Comparison of ENCODE assay signal across 15 cellular contexts in the genomic region with DNA sequence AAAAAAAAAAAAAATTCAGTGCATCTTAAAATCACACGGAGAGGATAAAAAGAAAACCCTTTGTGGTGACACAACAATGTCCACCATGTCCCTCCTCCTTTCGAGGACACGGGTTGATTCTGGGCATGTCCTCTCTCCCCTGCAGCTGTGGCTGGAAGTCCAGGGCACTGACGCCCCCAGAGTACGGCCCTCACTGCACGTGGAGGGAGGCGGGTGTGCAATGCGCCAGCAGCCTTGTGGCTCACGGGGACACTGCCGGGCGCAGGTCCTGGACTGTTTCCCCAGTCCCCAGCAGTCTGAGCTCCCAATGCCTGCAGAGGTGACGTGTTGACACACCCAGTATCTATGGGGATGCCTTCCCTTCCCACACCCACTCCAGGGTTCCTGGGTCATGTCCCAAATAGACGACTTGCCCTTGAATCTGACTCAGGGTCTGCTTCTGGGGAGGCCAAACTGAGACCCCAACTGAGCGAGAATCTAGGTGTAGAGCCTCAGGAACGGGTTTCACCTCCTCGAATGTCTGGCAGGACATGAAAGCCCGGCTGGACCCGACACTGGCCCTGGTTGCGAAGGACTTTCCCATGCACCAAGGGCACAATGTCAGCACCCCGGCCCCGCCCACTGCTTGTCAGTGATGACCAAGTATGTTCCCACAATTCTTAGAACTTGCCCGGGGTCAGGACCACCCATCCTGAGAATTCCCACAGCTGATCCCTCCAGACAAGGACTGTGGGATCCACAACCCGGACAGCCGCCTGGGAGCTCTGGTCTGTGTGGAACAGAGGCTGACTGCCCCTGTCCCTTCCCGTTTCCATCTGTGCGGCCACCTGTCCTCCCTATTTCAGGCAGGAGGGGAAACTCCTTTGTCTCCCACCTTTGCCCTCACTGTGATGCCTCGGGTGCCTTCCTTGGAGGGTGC.
A peak's percentile ranks its signal among the peaks of the same experiment; 100 is the strongest.
DNase-seq lines count a peak whose midpoint lies in the region; ATAC-seq, FAIRE-seq and TF ChIP-seq lines count a peak whose summit lies in the region.
"Had no signal": no experiment of that assay in that cellular context is flagged by ENCODE, and none has a peak within 500 bp of the region (broad histone marks: within the 10 kb centered on the region; RNA-seq: fewer than 3 reads in every experiment).

No MANE protein-coding gene starts in this region.

- TF ChIP-seq CTCF in right atrium auricular region (IDR thresholded peaks at IDR 0.05), result no peak

- H3K36me3 ChIP-seq in right atrium auricular region, result no peaks in the 10 kb centered on the region
- H3K36me3 ChIP-seq in neuronal stem cell (replicated peaks in 1 of 2; ENCODE audit: control insufficient read depth in 2 of 2, insufficient read depth in 2 of 2, low read length in 2 of 2), result no peaks in the 10 kb centered on the region
- H3K36me3 ChIP-seq: BLaER1 treated with 17β-estradiol and CSF1 and Interleukin-3, amounts not matched to agents 10 nM and 100 nM had no signal

- no peak overlapping the region for H2BK5ac ChIP-seq in neuronal stem cell (ENCODE audit: low read length)

- H3K9ac ChIP-seq in neuronal stem cell (ENCODE audit: low read depth, low read length, poor library complexity), result no peak overlapping the region
- H3K9ac ChIP-seq: BLaER1 treated with 17β-estradiol and CSF1 and Interleukin-3, amounts not matched to agents 10 nM and 100 nM had no signal

- peak overlapping the region; percentile 34 for H2BK15ac ChIP-seq in neuronal stem cell (ENCODE audit: low read length)

- DNase-seq in Right ventricle myocardium superior (peak; percentile 41), right atrium auricular region (ENCODE audit: low spot score) (no peak), HTR-8/SVneo (ENCODE audit: insufficient read length, low spot score) (no peak), SW480 (ENCODE audit: low spot score) (peak; percentile 58), neuronal stem cell (ENCODE audit: low spot score) (no peak), DMS79 treated with DMSO at 0.1 percent for 48 hours (lab: John Stamatoyannopoulos, UW) (no peak), T-helper 9 cell (no peak)
- DNase-seq: ACHN; CD4-positive, CD25-positive, alpha-beta regulatory T cell; DMS53; GOT3; H9 had no signal

- H3K4ac ChIP-seq in neuronal stem cell (ENCODE audit: low read length), result no peak overlapping the region

- H3K27ac ChIP-seq in right atrium auricular region (no peak overlapping the region), neuronal stem cell (replicated peaks; ENCODE audit: low read length) (no peak overlapping the region)
- H3K27ac ChIP-seq: BLaER1 treated with 17β-estradiol and CSF1 and Interleukin-3, amounts not matched to agents 10 nM and 100 nM had no signal

- ATAC-seq in Right ventricle myocardium superior (ENCODE audit: poor library complexity) (no peak), GM18907 (IDR thresholded peaks at IDR 0.05; ENCODE audit: unreplicated experiment) (no peak)

- intact Hi-C loops in Right ventricle myocardium superior (cut with DNase I), result no loop called here

- H3K23ac ChIP-seq in neuronal stem cell (ENCODE audit: low read depth, low read length, poor library complexity), result peak overlapping the region; percentile 52

- no peak overlapping the region for H3K4me2 ChIP-seq in neuronal stem cell (ENCODE audit: insufficient read depth, low read length, poor library complexity, severe bottlenecking)

- H3K4me3 ChIP-seq in right atrium auricular region (no peak overlapping the region), neuronal stem cell (ENCODE audit: low read length in 2 of 2) (no peak overlapping the region)
- H3K4me3 ChIP-seq: BLaER1 treated with 17β-estradiol and CSF1 and Interleukin-3, amounts not matched to agents 10 nM and 100 nM had no signal

- H3K18ac ChIP-seq in neuronal stem cell (ENCODE audit: low read length), result peak overlapping the region; percentile 75

- no CpG with 5 or more reads among the region's 27 CpGs for WGBS in neuronal stem cell (ENCODE audit: extremely low coverage in 2 of 2, insufficient read length in 2 of 2, insufficient replicate concordance in 1 of 2), 2 donors

- H2BK120ac ChIP-seq in neuronal stem cell (ENCODE audit: low read depth, low read length), result no peak overlapping the region

- H2BK12ac ChIP-seq in neuronal stem cell (ENCODE audit: low read length), result no peak overlapping the region

- no peak overlapping the region for H4K8ac ChIP-seq in neuronal stem cell (ENCODE audit: low read depth, low read length)

- H3K9me3 ChIP-seq in right atrium auricular region (no peaks in the 10 kb centered on the region), neuronal stem cell (replicated peaks in 1 of 2; ENCODE audit: control insufficient read depth in 2 of 2, insufficient read depth in 1 of 2, low read depth in 1 of 2, low read length in 2 of 2) (no peaks in the 10 kb centered on the region)
- H3K9me3 ChIP-seq: BLaER1 treated with 17β-estradiol and CSF1 and Interleukin-3, amounts not matched to agents 10 nM and 100 nM had no signal

- peak overlapping the region; percentile 72 for H3K14ac ChIP-seq in neuronal stem cell (ENCODE audit: low read length)

- H2AK5ac ChIP-seq in neuronal stem cell (ENCODE audit: low read depth, low read length), result peak overlapping the region; percentile 57

- no peak overlapping the region for H4K91ac ChIP-seq in neuronal stem cell (ENCODE audit: low read depth, low read length, poor library complexity)

- H3K79me1 ChIP-seq in neuronal stem cell (ENCODE audit: low read depth, low read length), result no peaks in the 10 kb centered on the region

- H3K4me1 ChIP-seq in right atrium auricular region (no peaks in the 10 kb centered on the region), neuronal stem cell (ENCODE audit: control insufficient read depth in 2 of 2, insufficient read depth in 1 of 2, low read depth in 1 of 2, low read length in 2 of 2) (peaks cover 5 to 8% of the 10 kb centered on the region in 2 donors)

- H3K27me3 ChIP-seq in right atrium auricular region, result no peaks in the 10 kb centered on the region
- H3K27me3 ChIP-seq in neuronal stem cell (ENCODE audit: control insufficient read depth in 3 of 3, insufficient read depth in 3 of 3, low read depth in 1 of 3, low read length in 3 of 3), result peaks cover 0 to 9% (median 0%) of the 10 kb centered on the region in 3 experiments
- H3K27me3 ChIP-seq: BLaER1 treated with 17β-estradiol and CSF1 and Interleukin-3, amounts not matched to agents 10 nM and 100 nM had no signal

- peak; percentile 13 for FAIRE-seq in HTR-8/SVneo (lab: Jason Lieb, UNC)
- FAIRE-seq: GM18507 had no signal

- no peak overlapping the region for H2AFZ ChIP-seq in neuronal stem cell (ENCODE audit: low read length)

Comparison
In these comparisons a context has a peak if more than half of its experiments do, and no peak if none do; other contexts are left out.
1. DNase-seq: peak in Right ventricle myocardium superior (single experiment) and SW480 (single experiment); none in right atrium auricular region (single experiment), HTR-8/SVneo (single experiment), neuronal stem cell (single experiment), DMS79 treated with DMSO at 0.1 percent for 48 hours (single experiment) and T-helper 9 cell (single experiment).